Comparison of ENCODE assay signal across 1 cellular context in the genomic region with DNA sequence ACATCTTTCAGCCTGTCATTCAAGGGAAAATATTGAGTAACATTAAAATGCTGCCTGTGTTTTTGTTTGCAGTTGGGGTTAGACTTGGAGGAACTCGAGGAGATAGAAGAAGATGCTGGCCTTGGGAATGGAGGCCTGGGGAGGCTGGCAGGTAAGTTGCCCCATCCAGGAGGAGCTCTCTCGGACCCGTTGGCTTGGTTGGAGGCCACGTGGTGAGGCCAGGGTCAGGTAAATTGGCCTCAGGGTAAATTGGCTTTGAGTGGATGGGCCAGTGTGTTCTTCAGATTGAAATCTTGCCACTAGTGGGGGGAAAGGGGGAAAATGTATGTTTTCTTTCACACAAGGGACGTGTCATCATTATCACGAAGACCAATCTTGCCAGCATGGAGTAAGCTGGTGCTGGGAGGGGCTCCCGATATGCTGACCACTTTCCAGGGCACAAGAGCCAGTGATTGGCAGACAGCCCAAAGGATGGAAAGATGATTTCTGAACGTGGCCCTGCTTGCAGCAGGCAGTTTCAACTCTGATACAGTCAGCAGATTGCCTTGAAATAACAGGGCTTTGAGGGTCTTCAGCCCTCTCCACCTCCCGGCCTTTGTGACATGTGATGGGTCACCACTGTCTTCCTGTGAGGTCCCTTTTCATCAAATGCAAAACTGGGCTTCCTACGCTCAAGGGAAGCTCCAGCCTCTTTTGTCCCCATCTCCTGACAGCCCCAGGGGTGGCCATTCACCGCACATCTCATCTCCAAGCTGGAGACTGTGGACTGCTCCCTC.
TF ChIP-seq lines count a peak whose summit lies in the region.

No MANE protein-coding gene starts in this region.

TF ChIP-seq in SK-N-SH treated with all-trans-retinoic acid at 6 μM for 48 hours, 23 proteins besides CTCF, POLR2A, EP300 and RAD21 (continued from another document):
- TF ChIP-seq, protein P1, sequence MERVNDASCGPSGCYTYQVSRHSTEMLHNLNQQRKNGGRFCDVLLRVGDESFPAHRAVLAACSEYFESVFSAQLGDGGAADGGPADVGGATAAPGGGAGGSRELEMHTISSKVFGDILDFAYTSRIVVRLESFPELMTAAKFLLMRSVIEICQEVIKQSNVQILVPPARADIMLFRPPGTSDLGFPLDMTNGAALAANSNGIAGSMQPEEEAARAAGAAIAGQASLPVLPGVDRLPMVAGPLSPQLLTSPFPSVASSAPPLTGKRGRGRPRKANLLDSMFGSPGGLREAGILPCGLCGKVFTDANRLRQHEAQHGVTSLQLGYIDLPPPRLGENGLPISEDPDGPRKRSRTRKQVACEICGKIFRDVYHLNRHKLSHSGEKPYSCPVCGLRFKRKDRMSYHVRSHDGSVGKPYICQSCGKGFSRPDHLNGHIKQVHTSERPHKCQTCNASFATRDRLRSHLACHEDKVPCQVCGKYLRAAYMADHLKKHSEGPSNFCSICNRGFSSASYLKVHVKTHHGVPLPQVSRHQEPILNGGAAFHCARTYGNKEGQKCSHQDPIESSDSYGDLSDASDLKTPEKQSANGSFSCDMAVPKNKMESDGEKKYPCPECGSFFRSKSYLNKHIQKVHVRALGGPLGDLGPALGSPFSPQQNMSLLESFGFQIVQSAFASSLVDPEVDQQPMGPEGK (CRISPR knock-in tag; IDR thresholded peaks at IDR 0.05; ENCODE audit: borderline replicate concordance) = no peak
- TF ChIP-seq CSDC2 (CRISPR knock-in tag; IDR thresholded peaks at IDR 0.05) = no peak
- no peak for TF ChIP-seq SNAI2 (CRISPR knock-in tag; IDR thresholded peaks at IDR 0.05)
- TF ChIP-seq, protein P2, sequence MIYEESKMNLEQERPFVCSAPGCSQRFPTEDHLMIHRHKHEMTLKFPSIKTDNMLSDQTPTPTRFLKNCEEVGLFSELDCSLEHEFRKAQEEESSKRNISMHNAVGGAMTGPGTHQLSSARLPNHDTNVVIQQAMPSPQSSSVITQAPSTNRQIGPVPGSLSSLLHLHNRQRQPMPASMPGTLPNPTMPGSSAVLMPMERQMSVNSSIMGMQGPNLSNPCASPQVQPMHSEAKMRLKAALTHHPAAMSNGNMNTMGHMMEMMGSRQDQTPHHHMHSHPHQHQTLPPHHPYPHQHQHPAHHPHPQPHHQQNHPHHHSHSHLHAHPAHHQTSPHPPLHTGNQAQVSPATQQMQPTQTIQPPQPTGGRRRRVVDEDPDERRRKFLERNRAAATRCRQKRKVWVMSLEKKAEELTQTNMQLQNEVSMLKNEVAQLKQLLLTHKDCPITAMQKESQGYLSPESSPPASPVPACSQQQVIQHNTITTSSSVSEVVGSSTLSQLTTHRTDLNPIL (CRISPR knock-in tag; IDR thresholded peaks at IDR 0.05; ENCODE audit: low read depth) = no peak
- no peak for TF ChIP-seq ARNTL (CRISPR knock-in tag; IDR thresholded peaks at IDR 0.05; ENCODE audit: borderline replicate concordance, low read depth)
- no peak for TF ChIP-seq ZNF70 (CRISPR knock-in tag; IDR thresholded peaks at IDR 0.05)
- TF ChIP-seq ZNF565 (CRISPR knock-in tag; conservative IDR thresholded peaks at IDR 0.05; ENCODE audit: low read depth) = no peak
- TF ChIP-seq, protein P3, sequence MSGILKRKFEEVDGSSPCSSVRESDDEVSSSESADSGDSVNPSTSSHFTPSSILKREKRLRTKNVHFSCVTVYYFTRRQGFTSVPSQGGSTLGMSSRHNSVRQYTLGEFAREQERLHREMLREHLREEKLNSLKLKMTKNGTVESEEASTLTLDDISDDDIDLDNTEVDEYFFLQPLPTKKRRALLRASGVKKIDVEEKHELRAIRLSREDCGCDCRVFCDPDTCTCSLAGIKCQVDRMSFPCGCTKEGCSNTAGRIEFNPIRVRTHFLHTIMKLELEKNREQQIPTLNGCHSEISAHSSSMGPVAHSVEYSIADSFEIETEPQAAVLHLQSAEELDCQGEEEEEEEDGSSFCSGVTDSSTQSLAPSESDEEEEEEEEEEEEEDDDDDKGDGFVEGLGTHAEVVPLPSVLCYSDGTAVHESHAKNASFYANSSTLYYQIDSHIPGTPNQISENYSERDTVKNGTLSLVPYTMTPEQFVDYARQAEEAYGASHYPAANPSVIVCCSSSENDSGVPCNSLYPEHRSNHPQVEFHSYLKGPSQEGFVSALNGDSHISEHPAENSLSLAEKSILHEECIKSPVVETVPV (CRISPR knock-in tag; IDR thresholded peaks at IDR 0.05) = no peak
- TF ChIP-seq OSR1 (CRISPR knock-in tag; IDR thresholded peaks at IDR 0.05) = no peak
- TF ChIP-seq ISL1 (CRISPR knock-in tag; IDR thresholded peaks at IDR 0.05) = no peak
- TF ChIP-seq GLIS3 (CRISPR knock-in tag; IDR thresholded peaks at IDR 0.05) = no peak
- TF ChIP-seq, protein P4, sequence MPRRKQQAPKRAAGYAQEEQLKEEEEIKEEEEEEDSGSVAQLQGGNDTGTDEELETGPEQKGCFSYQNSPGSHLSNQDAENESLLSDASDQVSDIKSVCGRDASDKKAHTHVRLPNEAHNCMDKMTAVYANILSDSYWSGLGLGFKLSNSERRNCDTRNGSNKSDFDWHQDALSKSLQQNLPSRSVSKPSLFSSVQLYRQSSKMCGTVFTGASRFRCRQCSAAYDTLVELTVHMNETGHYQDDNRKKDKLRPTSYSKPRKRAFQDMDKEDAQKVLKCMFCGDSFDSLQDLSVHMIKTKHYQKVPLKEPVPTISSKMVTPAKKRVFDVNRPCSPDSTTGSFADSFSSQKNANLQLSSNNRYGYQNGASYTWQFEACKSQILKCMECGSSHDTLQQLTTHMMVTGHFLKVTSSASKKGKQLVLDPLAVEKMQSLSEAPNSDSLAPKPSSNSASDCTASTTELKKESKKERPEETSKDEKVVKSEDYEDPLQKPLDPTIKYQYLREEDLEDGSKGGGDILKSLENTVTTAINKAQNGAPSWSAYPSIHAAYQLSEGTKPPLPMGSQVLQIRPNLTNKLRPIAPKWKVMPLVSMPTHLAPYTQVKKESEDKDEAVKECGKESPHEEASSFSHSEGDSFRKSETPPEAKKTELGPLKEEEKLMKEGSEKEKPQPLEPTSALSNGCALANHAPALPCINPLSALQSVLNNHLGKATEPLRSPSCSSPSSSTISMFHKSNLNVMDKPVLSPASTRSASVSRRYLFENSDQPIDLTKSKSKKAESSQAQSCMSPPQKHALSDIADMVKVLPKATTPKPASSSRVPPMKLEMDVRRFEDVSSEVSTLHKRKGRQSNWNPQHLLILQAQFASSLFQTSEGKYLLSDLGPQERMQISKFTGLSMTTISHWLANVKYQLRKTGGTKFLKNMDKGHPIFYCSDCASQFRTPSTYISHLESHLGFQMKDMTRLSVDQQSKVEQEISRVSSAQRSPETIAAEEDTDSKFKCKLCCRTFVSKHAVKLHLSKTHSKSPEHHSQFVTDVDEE (CRISPR knock-in tag; IDR thresholded peaks at IDR 0.05) = no peak
- TF ChIP-seq ZFP30 (CRISPR knock-in tag; IDR thresholded peaks at IDR 0.05) = no peak
- TF ChIP-seq TOX (CRISPR knock-in tag; IDR thresholded peaks at IDR 0.05; ENCODE audit: borderline replicate concordance) = no peak
